1 cellular context compared by ENCODE assay signal in the genomic region with DNA sequence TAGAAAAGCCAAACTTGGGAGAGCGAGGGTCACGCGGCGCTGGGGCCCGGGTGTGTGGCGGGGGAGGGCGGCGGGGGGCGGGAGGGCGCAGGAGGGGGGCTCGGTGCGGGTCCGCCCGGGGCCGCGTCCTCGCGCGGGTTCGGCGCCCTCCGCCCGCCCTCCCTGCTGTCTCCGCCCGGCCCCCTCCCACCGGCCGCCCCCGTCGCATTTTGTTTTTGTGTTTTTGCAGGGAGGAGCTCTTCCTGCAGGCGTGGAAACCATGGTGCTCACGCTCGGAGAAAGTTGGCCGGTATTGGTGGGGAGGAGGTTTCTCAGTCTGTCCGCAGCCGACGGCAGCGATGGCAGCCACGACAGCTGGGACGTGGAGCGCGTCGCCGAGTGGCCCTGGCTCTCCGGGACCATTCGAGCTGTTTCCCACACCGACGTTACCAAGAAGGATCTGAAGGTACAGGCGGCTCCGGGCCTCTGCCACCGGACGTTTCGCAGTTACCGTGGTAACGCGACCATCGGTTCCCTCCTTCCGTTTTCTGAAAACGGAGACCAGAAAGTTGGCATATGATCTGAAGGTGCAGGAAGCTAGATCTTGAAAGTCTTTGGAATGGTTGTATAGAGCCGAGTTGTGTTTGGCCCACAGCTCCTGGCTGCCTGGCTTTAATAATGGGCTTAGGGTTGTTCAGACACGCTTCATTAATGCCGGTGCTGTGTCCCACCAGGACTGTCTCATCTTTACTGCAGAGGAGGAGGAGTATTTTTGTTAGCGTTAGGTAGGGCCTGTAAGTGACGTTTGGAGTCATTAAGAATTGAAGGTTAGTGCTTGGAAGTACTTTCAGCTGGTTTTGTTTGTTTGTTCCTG.
TF ChIP-seq lines count a peak whose summit lies in the region.

No MANE protein-coding gene starts in this region.

TF ChIP-seq in HEK293, 187 proteins besides CTCF, POLR2A, EP300 and RAD21 (continued from another document and continues in another):
- TF ChIP-seq, protein P1, sequence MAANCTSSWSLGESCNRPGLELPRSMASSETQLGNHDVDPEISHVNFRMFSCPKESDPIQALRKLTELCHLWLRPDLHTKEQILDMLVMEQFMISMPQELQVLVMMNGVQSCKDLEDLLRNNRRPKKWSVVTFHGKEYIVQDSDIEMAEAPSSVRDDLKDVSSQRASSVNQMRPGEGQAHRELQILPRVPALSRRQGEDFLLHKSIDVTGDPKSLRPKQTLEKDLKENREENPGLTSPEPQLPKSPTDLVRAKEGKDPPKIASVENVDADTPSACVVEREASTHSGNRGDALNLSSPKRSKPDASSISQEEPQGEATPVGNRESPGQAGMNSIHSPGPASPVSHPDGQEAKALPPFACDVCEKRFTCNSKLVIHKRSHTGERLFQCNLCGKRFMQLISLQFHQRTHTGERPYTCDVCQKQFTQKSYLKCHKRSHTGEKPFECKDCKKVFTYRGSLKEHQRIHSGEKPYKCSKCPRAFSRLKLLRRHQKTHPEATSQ (tag by site-specific recombination; IDR thresholded peaks at IDR 0.05), result no peak
- TF ChIP-seq ZNF791 (tag by site-specific recombination; IDR thresholded peaks at IDR 0.05) (no peak), ZNF785 (tag by site-specific recombination; IDR thresholded peaks at IDR 0.05) (no peak), ZNF423 (tag by site-specific recombination; IDR thresholded peaks at IDR 0.05) (no peak), ZNF624 (tag by site-specific recombination; IDR thresholded peaks at IDR 0.05) (no peak), ZNF184 (tag by site-specific recombination; IDR thresholded peaks at IDR 0.05) (no peak), ZNF19 (tag by site-specific recombination; IDR thresholded peaks at IDR 0.05; ENCODE audit: low read depth) (no peak), ZNF792 (tag by site-specific recombination; IDR thresholded peaks at IDR 0.05) (no peak), ZNF768 (tag by site-specific recombination; IDR thresholded peaks at IDR 0.05) (no peak), ZNF549 (tag by site-specific recombination; IDR thresholded peaks at IDR 0.05) (no peak), ZNF571 (tag by site-specific recombination; IDR thresholded peaks at IDR 0.05) (no peak), SP3 (tag by site-specific recombination; IDR thresholded peaks at IDR 0.05) (peak; percentile 74), ZNF707 (tag by site-specific recombination; IDR thresholded peaks at IDR 0.05) (no peak), MEIS1 (CRISPR knock-in tag; IDR thresholded peaks at IDR 0.05; ENCODE audit: borderline replicate concordance) (no peak), ZNF239 (tag by site-specific recombination; IDR thresholded peaks at IDR 0.05) (no peak), ZNF274 (IDR thresholded peaks at IDR 0.05; ENCODE audit: low read length) (no peak), ZNF274 (tag by site-specific recombination; IDR thresholded peaks at IDR 0.05; ENCODE audit: borderline replicate concordance) (no peak), ZNF140 (tag by site-specific recombination; IDR thresholded peaks at IDR 0.05) (no peak), KLF16 (tag by site-specific recombination; IDR thresholded peaks at IDR 0.05) (no peak), ZNF670 (tag by site-specific recombination; IDR thresholded peaks at IDR 0.05; ENCODE audit: low read depth) (no peak), ZNF558 (tag by site-specific recombination; IDR thresholded peaks at IDR 0.05) (no peak), KLF9 (tag by site-specific recombination; IDR thresholded peaks at IDR 0.05; ENCODE audit: low read depth) (no peak), ZNF843 (tag by site-specific recombination; IDR thresholded peaks at IDR 0.05) (no peak)
- TF ChIP-seq, protein P2, sequence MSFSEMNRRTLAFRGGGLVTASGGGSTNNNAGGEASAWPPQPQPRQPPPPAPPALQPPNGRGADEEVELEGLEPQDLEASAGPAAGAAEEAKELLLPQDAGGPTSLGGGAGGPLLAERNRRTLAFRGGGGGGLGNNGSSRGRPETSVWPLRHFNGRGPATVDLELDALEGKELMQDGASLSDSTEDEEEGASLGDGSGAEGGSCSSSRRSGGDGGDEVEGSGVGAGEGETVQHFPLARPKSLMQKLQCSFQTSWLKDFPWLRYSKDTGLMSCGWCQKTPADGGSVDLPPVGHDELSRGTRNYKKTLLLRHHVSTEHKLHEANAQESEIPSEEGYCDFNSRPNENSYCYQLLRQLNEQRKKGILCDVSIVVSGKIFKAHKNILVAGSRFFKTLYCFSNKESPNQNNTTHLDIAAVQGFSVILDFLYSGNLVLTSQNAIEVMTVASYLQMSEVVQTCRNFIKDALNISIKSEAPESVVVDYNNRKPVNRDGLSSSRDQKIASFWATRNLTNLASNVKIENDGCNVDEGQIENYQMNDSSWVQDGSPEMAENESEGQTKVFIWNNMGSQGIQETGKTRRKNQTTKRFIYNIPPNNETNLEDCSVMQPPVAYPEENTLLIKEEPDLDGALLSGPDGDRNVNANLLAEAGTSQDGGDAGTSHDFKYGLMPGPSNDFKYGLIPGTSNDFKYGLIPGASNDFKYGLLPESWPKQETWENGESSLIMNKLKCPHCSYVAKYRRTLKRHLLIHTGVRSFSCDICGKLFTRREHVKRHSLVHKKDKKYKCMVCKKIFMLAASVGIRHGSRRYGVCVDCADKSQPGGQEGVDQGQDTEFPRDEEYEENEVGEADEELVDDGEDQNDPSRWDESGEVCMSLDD (tag by site-specific recombination; IDR thresholded peaks at IDR 0.05), result no peak
- TF ChIP-seq, protein P3, sequence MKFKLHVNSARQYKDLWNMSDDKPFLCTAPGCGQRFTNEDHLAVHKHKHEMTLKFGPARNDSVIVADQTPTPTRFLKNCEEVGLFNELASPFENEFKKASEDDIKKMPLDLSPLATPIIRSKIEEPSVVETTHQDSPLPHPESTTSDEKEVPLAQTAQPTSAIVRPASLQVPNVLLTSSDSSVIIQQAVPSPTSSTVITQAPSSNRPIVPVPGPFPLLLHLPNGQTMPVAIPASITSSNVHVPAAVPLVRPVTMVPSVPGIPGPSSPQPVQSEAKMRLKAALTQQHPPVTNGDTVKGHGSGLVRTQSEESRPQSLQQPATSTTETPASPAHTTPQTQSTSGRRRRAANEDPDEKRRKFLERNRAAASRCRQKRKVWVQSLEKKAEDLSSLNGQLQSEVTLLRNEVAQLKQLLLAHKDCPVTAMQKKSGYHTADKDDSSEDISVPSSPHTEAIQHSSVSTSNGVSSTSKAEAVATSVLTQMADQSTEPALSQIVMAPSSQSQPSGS (tag by site-specific recombination; IDR thresholded peaks at IDR 0.05; ENCODE audit: low read depth), result no peak
- TF ChIP-seq, protein P4, sequence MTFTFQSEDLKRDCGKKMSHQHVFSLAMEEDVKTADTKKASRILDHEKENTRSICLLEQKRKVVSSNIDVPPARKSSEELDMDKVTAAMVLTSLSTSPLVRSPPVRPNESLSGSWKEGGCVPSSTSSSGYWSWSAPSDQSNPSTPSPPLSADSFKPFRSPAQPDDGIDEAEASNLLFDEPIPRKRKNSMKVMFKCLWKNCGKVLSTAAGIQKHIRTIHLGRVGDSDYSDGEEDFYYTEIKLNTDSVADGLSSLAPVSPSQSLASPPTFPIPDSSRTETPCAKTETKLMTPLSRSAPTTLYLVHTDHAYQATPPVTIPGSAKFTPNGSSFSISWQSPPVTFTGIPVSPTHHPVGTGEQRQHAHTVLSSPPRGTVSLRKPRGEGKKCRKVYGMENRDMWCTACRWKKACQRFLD (tag by site-specific recombination; IDR thresholded peaks at IDR 0.05), result no peak
- TF ChIP-seq, protein P5, sequence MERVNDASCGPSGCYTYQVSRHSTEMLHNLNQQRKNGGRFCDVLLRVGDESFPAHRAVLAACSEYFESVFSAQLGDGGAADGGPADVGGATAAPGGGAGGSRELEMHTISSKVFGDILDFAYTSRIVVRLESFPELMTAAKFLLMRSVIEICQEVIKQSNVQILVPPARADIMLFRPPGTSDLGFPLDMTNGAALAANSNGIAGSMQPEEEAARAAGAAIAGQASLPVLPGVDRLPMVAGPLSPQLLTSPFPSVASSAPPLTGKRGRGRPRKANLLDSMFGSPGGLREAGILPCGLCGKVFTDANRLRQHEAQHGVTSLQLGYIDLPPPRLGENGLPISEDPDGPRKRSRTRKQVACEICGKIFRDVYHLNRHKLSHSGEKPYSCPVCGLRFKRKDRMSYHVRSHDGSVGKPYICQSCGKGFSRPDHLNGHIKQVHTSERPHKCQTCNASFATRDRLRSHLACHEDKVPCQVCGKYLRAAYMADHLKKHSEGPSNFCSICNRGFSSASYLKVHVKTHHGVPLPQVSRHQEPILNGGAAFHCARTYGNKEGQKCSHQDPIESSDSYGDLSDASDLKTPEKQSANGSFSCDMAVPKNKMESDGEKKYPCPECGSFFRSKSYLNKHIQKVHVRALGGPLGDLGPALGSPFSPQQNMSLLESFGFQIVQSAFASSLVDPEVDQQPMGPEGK (tag by site-specific recombination; IDR thresholded peaks at IDR 0.05), result peak; percentile 52; the same call in 1 of the 2 replicates
- TF ChIP-seq, protein P6, sequence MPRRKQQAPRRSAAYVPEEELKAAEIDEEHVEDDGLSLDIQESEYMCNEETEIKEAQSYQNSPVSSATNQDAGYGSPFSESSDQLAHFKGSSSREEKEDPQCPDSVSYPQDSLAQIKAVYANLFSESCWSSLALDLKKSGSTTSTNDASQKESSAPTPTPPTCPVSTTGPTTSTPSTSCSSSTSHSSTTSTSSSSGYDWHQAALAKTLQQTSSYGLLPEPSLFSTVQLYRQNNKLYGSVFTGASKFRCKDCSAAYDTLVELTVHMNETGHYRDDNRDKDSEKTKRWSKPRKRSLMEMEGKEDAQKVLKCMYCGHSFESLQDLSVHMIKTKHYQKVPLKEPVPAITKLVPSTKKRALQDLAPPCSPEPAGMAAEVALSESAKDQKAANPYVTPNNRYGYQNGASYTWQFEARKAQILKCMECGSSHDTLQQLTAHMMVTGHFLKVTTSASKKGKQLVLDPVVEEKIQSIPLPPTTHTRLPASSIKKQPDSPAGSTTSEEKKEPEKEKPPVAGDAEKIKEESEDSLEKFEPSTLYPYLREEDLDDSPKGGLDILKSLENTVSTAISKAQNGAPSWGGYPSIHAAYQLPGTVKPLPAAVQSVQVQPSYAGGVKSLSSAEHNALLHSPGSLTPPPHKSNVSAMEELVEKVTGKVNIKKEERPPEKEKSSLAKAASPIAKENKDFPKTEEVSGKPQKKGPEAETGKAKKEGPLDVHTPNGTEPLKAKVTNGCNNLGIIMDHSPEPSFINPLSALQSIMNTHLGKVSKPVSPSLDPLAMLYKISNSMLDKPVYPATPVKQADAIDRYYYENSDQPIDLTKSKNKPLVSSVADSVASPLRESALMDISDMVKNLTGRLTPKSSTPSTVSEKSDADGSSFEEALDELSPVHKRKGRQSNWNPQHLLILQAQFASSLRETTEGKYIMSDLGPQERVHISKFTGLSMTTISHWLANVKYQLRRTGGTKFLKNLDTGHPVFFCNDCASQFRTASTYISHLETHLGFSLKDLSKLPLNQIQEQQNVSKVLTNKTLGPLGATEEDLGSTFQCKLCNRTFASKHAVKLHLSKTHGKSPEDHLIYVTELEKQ (tag by site-specific recombination; IDR thresholded peaks at IDR 0.05; ENCODE audit: borderline replicate concordance), result no peak
- TF ChIP-seq, protein P7, sequence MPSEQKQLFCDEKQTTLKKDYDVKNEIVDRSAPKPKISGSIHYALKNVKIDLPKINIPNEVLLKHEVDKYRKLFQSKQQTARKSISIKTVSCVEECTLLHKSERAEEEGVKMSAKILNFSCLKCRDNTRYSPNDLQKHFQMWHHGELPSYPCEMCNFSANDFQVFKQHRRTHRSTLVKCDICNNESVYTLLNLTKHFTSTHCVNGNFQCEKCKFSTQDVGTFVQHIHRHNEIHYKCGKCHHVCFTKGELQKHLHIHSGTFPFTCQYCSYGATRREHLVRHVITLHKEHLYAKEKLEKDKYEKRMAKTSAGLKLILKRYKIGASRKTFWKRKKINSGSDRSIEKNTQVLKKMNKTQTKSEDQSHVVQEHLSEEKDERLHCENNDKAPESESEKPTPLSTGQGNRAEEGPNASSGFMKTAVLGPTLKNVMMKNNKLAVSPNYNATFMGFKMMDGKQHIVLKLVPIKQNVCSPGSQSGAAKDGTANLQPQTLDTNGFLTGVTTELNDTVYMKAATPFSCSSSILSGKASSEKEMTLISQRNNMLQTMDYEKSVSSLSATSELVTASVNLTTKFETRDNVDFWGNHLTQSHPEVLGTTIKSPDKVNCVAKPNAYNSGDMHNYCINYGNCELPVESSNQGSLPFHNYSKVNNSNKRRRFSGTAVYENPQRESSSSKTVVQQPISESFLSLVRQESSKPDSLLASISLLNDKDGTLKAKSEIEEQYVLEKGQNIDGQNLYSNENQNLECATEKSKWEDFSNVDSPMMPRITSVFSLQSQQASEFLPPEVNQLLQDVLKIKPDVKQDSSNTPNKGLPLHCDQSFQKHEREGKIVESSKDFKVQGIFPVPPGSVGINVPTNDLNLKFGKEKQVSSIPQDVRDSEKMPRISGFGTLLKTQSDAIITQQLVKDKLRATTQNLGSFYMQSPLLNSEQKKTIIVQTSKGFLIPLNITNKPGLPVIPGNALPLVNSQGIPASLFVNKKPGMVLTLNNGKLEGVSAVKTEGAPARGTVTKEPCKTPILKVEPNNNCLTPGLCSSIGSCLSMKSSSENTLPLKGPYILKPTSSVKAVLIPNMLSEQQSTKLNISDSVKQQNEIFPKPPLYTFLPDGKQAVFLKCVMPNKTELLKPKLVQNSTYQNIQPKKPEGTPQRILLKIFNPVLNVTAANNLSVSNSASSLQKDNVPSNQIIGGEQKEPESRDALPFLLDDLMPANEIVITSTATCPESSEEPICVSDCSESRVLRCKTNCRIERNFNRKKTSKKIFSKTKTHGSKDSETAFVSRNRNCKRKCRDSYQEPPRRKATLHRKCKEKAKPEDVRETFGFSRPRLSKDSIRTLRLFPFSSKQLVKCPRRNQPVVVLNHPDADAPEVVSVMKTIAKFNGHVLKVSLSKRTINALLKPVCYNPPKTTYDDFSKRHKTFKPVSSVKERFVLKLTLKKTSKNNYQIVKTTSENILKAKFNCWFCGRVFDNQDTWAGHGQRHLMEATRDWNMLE (tag by site-specific recombination; conservative IDR thresholded peaks at IDR 0.05; ENCODE audit: low read depth), result no peak
- TF ChIP-seq, protein P8, sequence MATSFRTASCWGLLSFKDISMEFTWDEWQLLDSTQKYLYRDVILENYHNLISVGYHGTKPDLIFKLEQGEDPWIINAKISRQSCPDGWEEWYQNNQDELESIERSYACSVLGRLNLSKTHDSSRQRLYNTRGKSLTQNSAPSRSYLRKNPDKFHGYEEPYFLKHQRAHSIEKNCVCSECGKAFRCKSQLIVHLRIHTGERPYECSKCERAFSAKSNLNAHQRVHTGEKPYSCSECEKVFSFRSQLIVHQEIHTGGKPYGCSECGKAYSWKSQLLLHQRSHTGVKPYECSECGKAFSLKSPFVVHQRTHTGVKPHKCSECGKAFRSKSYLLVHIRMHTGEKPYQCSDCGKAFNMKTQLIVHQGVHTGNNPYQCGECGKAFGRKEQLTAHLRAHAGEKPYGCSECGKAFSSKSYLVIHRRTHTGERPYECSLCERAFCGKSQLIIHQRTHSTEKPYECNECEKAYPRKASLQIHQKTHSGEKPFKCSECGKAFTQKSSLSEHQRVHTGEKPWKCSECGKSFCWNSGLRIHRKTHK (tag by site-specific recombination; IDR thresholded peaks at IDR 0.05), result no peak
- TF ChIP-seq, protein P9, sequence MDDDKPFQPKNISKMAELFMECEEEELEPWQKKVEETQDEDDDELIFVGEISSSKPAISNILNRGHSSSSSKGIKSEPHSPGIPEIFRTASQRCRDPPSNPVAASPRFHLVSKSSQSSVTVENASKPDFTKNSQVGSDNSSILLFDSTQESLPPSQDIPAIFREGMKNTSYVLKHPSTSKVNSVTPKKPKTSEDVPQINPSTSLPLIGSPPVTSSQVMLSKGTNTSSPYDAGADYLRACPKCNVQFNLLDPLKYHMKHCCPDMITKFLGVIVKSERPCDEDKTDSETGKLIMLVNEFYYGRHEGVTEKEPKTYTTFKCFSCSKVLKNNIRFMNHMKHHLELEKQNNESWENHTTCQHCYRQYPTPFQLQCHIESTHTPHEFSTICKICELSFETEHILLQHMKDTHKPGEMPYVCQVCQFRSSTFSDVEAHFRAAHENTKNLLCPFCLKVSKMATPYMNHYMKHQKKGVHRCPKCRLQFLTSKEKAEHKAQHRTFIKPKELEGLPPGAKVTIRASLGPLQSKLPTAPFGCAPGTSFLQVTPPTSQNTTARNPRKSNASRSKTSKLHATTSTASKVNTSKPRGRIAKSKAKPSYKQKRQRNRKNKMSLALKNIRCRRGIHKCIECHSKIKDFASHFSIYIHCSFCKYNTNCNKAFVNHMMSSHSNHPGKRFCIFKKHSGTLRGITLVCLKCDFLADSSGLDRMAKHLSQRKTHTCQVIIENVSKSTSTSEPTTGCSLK (tag by site-specific recombination; IDR thresholded peaks at IDR 0.05), result no peak
